1 cellular context compared by ENCODE assay signal in genomic region chr12:24078318-24078765, GRCh38.
A peak's percentile ranks its signal among the peaks of the same experiment; 100 is the strongest.
TF ChIP-seq lines count a peak whose summit lies in the region.

No MANE protein-coding gene starts in this region.

TF ChIP-seq in HepG2, 621 proteins besides CTCF, POLR2A, EP300 and RAD21 (continued from another document):
- TF ChIP-seq FOXP4 (CRISPR knock-in tag; IDR thresholded peaks at IDR 0.05) (peak; percentile 99), PLRG1 (conservative IDR thresholded peaks at IDR 0.05) (no peak), ZFP1 (CRISPR knock-in tag; IDR thresholded peaks at IDR 0.05) (no peak), KAT8 (CRISPR knock-in tag; IDR thresholded peaks at IDR 0.05) (peak; percentile 66), ERF (CRISPR knock-in tag; IDR thresholded peaks at IDR 0.05) (peak; percentile 85), SKI (IDR thresholded peaks at IDR 0.05; ENCODE audit: partially characterized antibody) (peak; percentile 26), ZNF280B (CRISPR knock-in tag; IDR thresholded peaks at IDR 0.05; ENCODE audit: borderline replicate concordance) (no peak), MEF2D (CRISPR knock-in tag; IDR thresholded peaks at IDR 0.05) (peak; percentile 53; the same call in 1 of the 2 replicates), ZNF878 (CRISPR knock-in tag; IDR thresholded peaks at IDR 0.05) (peak; percentile 49; the same call in 1 of the 2 replicates), ZNF746 (CRISPR knock-in tag; IDR thresholded peaks at IDR 0.05) (peak; percentile 32; the same call in 1 of the 2 replicates), SAP130 (CRISPR knock-in tag; IDR thresholded peaks at IDR 0.05; ENCODE audit: low read depth) (peak; percentile 74), TBX3 (IDR thresholded peaks at IDR 0.05; ENCODE audit: borderline replicate concordance) (0 out of 2 replicates have a peak, but pooled peaks have one; percentile 43), ETV6 (CRISPR knock-in tag; conservative IDR thresholded peaks at IDR 0.05) (no peak), STAT5B (CRISPR knock-in tag; IDR thresholded peaks at IDR 0.05) (no peak), TARDBP (CRISPR knock-in tag; IDR thresholded peaks at IDR 0.05) (peak; percentile 89), ASH2L (IDR thresholded peaks at IDR 0.05; ENCODE audit: insufficient read length, low read depth, low read length) (peak; percentile 64)
- TF ChIP-seq, protein P1, sequence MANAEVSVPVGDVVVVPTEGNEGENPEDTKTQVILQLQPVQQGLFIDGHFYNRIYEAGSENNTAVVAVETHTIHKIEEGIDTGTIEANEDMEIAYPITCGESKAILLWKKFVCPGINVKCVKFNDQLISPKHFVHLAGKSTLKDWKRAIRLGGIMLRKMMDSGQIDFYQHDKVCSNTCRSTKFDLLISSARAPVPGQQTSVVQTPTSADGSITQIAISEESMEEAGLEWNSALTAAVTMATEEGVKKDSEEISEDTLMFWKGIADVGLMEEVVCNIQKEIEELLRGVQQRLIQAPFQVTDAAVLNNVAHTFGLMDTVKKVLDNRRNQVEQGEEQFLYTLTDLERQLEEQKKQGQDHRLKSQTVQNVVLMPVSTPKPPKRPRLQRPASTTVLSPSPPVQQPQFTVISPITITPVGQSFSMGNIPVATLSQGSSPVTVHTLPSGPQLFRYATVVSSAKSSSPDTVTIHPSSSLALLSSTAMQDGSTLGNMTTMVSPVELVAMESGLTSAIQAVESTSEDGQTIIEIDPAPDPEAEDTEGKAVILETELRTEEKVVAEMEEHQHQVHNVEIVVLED (CRISPR knock-in tag; IDR thresholded peaks at IDR 0.05; ENCODE audit: borderline replicate concordance): no peak
- TF ChIP-seq, protein P2, sequence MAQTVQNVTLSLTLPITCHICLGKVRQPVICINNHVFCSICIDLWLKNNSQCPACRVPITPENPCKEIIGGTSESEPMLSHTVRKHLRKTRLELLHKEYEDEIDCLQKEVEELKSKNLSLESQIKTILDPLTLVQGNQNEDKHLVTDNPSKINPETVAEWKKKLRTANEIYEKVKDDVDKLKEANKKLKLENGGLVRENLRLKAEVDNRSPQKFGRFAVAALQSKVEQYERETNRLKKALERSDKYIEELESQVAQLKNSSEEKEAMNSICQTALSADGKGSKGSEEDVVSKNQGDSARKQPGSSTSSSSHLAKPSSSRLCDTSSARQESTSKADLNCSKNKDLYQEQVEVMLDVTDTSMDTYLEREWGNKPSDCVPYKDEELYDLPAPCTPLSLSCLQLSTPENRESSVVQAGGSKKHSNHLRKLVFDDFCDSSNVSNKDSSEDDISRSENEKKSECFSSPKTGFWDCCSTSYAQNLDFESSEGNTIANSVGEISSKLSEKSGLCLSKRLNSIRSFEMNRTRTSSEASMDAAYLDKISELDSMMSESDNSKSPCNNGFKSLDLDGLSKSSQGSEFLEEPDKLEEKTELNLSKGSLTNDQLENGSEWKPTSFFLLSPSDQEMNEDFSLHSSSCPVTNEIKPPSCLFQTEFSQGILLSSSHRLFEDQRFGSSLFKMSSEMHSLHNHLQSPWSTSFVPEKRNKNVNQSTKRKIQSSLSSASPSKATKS (CRISPR knock-in tag; IDR thresholded peaks at IDR 0.05): no peak
- TF ChIP-seq, protein P3, sequence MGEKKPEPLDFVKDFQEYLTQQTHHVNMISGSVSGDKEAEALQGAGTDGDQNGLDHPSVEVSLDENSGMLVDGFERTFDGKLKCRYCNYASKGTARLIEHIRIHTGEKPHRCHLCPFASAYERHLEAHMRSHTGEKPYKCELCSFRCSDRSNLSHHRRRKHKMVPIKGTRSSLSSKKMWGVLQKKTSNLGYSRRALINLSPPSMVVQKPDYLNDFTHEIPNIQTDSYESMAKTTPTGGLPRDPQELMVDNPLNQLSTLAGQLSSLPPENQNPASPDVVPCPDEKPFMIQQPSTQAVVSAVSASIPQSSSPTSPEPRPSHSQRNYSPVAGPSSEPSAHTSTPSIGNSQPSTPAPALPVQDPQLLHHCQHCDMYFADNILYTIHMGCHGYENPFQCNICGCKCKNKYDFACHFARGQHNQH (CRISPR knock-in tag; IDR thresholded peaks at IDR 0.05): peak; percentile 66; the same call in 1 of the 2 replicates
- TF ChIP-seq, protein P4, sequence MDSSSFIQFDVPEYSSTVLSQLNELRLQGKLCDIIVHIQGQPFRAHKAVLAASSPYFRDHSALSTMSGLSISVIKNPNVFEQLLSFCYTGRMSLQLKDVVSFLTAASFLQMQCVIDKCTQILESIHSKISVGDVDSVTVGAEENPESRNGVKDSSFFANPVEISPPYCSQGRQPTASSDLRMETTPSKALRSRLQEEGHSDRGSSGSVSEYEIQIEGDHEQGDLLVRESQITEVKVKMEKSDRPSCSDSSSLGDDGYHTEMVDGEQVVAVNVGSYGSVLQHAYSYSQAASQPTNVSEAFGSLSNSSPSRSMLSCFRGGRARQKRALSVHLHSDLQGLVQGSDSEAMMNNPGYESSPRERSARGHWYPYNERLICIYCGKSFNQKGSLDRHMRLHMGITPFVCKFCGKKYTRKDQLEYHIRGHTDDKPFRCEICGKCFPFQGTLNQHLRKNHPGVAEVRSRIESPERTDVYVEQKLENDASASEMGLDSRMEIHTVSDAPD (CRISPR knock-in tag; IDR thresholded peaks at IDR 0.05): peak; percentile 88; the same call in 1 of the 2 replicates
- TF ChIP-seq, protein P5, sequence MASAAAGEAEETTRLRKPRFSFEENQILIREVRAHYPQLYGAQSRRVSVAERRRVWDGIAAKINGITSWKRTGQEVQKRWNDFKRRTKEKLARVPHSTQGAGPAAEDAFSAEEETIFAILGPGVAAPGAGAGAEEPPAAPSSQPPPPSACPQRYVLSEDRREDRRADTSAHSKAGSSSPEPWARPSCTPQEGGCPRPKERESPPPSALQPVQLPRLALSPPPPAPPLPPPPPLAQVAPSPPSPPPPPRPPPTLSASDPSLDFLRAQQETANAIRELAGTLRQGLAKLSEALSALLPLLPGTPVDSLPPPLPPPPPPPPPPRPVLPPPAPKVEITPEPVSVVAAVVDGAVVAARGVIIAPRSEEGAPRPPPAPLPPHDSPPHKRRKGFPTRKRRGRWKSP (CRISPR knock-in tag; IDR thresholded peaks at IDR 0.05): peak; percentile 33; the same call in 1 of the 2 replicates
